ENCODE assay signal across 1 cellular context in the genomic region with DNA sequence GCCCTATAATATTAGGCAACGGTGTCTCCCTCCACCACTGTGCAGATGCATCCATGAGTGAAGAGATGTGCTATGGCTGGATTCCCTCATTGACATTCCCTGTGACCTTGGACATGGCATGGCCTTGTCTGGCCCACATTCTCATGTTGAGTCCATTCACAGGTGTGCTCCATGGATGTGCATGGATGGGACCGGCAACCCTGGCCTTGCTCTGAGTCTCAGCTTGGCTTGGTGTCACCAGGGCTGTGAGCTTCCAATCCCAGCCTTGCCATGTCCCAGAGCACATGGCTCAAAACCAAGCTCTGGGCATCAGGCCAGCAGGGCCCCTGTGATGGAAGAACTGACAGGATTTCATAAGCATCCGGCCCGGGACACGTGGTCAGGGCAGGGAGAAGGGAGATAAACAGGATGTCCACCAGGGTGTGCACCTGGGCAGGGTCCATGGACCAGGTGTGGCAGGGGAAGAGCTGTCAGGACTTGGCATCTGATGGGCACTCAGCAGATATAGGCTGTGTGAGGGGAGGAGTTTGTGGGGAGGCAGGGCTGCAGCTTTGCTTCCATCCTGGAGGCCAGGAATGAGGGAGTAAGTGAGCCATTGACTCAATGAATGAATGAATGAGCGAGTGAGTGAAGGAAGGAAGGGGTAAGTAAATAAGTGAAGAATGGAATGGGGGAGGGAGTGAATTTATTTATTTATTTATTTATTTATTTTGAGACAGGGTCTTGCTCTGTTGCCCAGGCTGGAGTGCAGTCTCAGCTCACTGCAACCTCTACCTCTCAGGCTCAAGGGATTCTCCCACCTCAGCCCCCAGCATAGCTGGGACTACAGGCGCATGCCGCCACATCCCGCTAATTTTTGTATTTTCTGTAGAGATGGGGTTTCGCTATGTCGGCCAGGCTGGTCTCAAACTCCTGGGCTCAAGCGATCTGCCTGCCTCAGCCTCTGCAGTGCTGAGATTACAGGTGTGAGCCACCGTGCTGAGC.
TF ChIP-seq lines count a peak whose summit lies in the region.

No MANE protein-coding gene starts in this region.

TF ChIP-seq in K562, 482 proteins besides CTCF, POLR2A, EP300 and RAD21 (continued from another document and continues in another):
- TF ChIP-seq, protein P1, sequence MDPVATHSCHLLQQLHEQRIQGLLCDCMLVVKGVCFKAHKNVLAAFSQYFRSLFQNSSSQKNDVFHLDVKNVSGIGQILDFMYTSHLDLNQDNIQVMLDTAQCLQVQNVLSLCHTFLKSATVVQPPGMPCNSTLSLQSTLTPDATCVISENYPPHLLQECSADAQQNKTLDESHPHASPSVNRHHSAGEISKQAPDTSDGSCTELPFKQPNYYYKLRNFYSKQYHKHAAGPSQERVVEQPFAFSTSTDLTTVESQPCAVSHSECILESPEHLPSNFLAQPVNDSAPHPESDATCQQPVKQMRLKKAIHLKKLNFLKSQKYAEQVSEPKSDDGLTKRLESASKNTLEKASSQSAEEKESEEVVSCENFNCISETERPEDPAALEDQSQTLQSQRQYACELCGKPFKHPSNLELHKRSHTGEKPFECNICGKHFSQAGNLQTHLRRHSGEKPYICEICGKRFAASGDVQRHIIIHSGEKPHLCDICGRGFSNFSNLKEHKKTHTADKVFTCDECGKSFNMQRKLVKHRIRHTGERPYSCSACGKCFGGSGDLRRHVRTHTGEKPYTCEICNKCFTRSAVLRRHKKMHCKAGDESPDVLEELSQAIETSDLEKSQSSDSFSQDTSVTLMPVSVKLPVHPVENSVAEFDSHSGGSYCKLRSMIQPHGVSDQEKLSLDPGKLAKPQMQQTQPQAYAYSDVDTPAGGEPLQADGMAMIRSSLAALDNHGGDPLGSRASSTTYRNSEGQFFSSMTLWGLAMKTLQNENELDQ (CRISPR knock-in tag; IDR thresholded peaks at IDR 0.05; ENCODE audit: borderline replicate concordance): no peak
- TF ChIP-seq USF2 (CRISPR knock-in tag; IDR thresholded peaks at IDR 0.05): peak; percentile 82
- TF ChIP-seq, protein P2, sequence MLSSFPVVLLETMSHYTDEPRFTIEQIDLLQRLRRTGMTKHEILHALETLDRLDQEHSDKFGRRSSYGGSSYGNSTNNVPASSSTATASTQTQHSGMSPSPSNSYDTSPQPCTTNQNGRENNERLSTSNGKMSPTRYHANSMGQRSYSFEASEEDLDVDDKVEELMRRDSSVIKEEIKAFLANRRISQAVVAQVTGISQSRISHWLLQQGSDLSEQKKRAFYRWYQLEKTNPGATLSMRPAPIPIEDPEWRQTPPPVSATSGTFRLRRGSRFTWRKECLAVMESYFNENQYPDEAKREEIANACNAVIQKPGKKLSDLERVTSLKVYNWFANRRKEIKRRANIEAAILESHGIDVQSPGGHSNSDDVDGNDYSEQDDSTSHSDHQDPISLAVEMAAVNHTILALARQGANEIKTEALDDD (IDR thresholded peaks at IDR 0.05): no peak
- TF ChIP-seq BRF2 (IDR thresholded peaks at IDR 0.05; ENCODE audit: borderline replicate concordance, insufficient read depth, insufficient read length): no peak
- TF ChIP-seq MBD2 (IDR thresholded peaks at IDR 0.05; ENCODE audit: borderline replicate concordance, low read depth): no peak
- TF ChIP-seq RNF2 (IDR thresholded peaks at IDR 0.05): peak; percentile 73; the same call in 1 of the 2 replicates
- TF ChIP-seq MLX (CRISPR knock-in tag; conservative IDR thresholded peaks at IDR 0.05): no peak
- no peak for TF ChIP-seq MCM7 (IDR thresholded peaks at IDR 0.05)
- TF ChIP-seq MNT (conservative IDR thresholded peaks at IDR 0.05): peak; percentile 84 to 87
- no peak for TF ChIP-seq IRF2 (CRISPR knock-in tag; IDR thresholded peaks at IDR 0.05)
- TF ChIP-seq, protein P3, sequence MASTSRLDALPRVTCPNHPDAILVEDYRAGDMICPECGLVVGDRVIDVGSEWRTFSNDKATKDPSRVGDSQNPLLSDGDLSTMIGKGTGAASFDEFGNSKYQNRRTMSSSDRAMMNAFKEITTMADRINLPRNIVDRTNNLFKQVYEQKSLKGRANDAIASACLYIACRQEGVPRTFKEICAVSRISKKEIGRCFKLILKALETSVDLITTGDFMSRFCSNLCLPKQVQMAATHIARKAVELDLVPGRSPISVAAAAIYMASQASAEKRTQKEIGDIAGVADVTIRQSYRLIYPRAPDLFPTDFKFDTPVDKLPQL (IDR thresholded peaks at IDR 0.05; ENCODE audit: extremely low read depth, insufficient read length): no peak
- no peak for TF ChIP-seq ZC3H4 (CRISPR knock-in tag; IDR thresholded peaks at IDR 0.05; ENCODE audit: borderline replicate concordance)
- no peak for TF ChIP-seq MAFF (IDR thresholded peaks at IDR 0.05; ENCODE audit: low read length)
- peak; percentile 49; the same call in 1 of the 2 replicates for TF ChIP-seq GABPB1 (CRISPR knock-in tag; IDR thresholded peaks at IDR 0.05)
- no peak for TF ChIP-seq ZSCAN32 (CRISPR knock-in tag; IDR thresholded peaks at IDR 0.05)
- TF ChIP-seq ID3 (CRISPR knock-in tag; IDR thresholded peaks at IDR 0.05): no peak
- peak; percentile 84 for TF ChIP-seq ID3 (tag; IDR thresholded peaks at IDR 0.05)
- no peak; the same call in 1 of the 2 replicates for TF ChIP-seq CREB3 (tag; conservative IDR thresholded peaks at IDR 0.05; ENCODE audit: low read depth)
- TF ChIP-seq, protein P4, sequence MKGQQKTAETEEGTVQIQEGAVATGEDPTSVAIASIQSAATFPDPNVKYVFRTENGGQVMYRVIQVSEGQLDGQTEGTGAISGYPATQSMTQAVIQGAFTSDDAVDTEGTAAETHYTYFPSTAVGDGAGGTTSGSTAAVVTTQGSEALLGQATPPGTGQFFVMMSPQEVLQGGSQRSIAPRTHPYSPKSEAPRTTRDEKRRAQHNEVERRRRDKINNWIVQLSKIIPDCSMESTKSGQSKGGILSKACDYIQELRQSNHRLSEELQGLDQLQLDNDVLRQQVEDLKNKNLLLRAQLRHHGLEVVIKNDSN (CRISPR knock-in tag; IDR thresholded peaks at IDR 0.05): peak; percentile 97
- no peak for TF ChIP-seq SMAD2 (IDR thresholded peaks at IDR 0.05; ENCODE audit: low read depth, low read length)
- TF ChIP-seq MCM3 (IDR thresholded peaks at IDR 0.05): no peak
- TF ChIP-seq, protein P5, sequence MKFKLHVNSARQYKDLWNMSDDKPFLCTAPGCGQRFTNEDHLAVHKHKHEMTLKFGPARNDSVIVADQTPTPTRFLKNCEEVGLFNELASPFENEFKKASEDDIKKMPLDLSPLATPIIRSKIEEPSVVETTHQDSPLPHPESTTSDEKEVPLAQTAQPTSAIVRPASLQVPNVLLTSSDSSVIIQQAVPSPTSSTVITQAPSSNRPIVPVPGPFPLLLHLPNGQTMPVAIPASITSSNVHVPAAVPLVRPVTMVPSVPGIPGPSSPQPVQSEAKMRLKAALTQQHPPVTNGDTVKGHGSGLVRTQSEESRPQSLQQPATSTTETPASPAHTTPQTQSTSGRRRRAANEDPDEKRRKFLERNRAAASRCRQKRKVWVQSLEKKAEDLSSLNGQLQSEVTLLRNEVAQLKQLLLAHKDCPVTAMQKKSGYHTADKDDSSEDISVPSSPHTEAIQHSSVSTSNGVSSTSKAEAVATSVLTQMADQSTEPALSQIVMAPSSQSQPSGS (CRISPR knock-in tag; IDR thresholded peaks at IDR 0.05): no peak
- TF ChIP-seq, protein P6, sequence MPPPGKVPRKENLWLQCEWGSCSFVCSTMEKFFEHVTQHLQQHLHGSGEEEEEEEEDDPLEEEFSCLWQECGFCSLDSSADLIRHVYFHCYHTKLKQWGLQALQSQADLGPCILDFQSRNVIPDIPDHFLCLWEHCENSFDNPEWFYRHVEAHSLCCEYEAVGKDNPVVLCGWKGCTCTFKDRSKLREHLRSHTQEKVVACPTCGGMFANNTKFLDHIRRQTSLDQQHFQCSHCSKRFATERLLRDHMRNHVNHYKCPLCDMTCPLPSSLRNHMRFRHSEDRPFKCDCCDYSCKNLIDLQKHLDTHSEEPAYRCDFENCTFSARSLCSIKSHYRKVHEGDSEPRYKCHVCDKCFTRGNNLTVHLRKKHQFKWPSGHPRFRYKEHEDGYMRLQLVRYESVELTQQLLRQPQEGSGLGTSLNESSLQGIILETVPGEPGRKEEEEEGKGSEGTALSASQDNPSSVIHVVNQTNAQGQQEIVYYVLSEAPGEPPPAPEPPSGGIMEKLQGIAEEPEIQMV (tag; conservative IDR thresholded peaks at IDR 0.05; ENCODE audit: low read depth): peak; percentile 59; the same call in 1 of the 2 replicates
- TF ChIP-seq ZBTB8A (IDR thresholded peaks at IDR 0.05; ENCODE audit: partially characterized antibody): no peak
- TF ChIP-seq PTRF (tag; IDR thresholded peaks at IDR 0.05): no peak
- peak; percentile 39; the same call in 1 of the 2 replicates for TF ChIP-seq TCF15 (CRISPR knock-in tag; IDR thresholded peaks at IDR 0.05)
- no peak for TF ChIP-seq PHF20 (IDR thresholded peaks at IDR 0.05; ENCODE audit: partially characterized antibody)
- 0 out of 4 replicates have a peak, but pooled peaks of 1 of the 2 experiments have one; percentile 42 for TF ChIP-seq MAZ (CRISPR knock-in tag; conservative IDR thresholded peaks at IDR 0.05 in 1 of 2, IDR thresholded peaks at IDR 0.05 in 1 of 2)
- TF ChIP-seq POLR2AphosphoS5 (IDR thresholded peaks at IDR 0.05; ENCODE audit: control insufficient read depth, insufficient read depth, low read depth, low read length): no peak
- TF ChIP-seq JUND (IDR thresholded peaks at IDR 0.05; ENCODE audit: borderline replicate concordance, low read depth, low read length): peak; percentile 42
- TF ChIP-seq JUND (tag; IDR thresholded peaks at IDR 0.05; ENCODE audit: borderline replicate concordance, low read depth, low read length): peak; percentile 64; the same call in 1 of the 3 replicates
- TF ChIP-seq HLTF (IDR thresholded peaks at IDR 0.05): no peak
- TF ChIP-seq SMARCE1 (IDR thresholded peaks at IDR 0.05): no peak
- peak; percentile 90 for TF ChIP-seq SMAD3 (CRISPR knock-in tag; conservative IDR thresholded peaks at IDR 0.05)
- no peak for TF ChIP-seq FUS (optimal IDR thresholded peaks at IDR 0.05; ENCODE audit: low read depth, low read length)
- TF ChIP-seq GATA2 (CRISPR knock-in tag; IDR thresholded peaks at IDR 0.05): no peak
- peak; percentile 84; the same call in 1 of the 2 replicates for TF ChIP-seq HIVEP1 (CRISPR knock-in tag; IDR thresholded peaks at IDR 0.05)
- peak; percentile 92; the same call in 1 of the 2 replicates for TF ChIP-seq KLF6 (CRISPR knock-in tag; IDR thresholded peaks at IDR 0.05; ENCODE audit: borderline replicate concordance)
